In the genomic region with DNA sequence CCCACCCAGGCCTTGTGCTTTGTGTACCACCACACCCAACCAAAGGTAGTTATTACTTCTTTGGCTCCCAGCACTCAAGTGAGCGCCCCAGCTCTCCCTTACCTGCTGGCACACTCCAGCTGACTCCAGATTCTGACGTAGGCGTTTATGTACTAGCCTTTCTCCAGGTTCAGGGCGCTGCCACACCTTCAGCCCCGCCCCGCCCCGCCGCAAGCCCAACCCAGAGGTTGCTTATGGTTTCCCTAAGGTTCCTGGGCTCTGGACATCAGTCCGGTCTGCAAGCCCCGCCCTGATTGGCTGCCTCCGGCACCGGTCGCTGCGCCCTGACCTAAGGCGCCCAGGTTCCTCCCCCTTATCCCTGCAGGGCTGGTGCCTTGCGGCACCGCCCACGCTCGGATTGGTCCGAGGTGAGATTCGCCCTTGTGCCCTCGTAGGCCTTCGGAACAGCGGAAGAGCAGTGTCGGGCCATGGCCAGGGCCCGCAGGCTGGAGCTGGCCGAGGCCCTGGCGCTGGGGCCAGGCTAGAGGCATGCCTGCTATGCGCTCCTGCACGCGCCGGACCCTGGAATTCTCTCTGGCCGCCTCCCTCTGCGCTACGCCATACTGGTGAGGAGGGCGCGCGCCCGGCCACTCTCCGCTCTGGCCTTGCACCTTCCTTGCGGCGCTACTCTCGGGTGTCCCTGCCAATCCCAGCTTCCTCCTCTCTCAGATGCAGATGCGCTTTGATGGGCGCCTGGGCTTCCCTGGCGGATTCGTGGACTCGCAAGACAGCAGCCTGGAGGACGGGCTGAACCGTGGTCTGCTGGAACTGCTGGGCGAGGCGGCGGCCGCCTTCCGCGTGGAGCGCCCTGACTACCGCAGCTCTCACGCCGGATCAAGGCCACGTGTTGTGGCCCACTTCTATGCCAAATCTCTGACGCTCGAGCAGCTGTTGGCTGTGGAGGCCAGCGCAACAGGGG, we compare ENCODE assay signal across 8 cellular contexts. TPM values are rescaled to one million over a fixed set of nuclear protein-coding genes. Genes with fewer than 3 reads are reported as not detected.
DNase-seq lines count a peak whose midpoint lies in the region; ATAC-seq lines count a peak whose summit lies in the region.

No MANE protein-coding gene starts in this region.

- H3K4me3 ChIP-seq in esophagus (ENCODE audit: low read depth in 1 of 2, low read length in 2 of 2) (peak overlapping the region; percentile 48 to 51), mononuclear cell (ENCODE audit: low read length) (peak overlapping the region; percentile 43)

- H3K4me1 Mint-ChIP-seq in T-helper 17 cell: peaks cover 8% of the 10 kb centered on the region

- peak overlapping the region; percentile 73 for H3K4me3 Mint-ChIP-seq in T-helper 17 cell

- H3K9me3 ChIP-seq in T-helper 17 cell (ENCODE audit: control insufficient read depth, low read length, poor library complexity, severe bottlenecking) (no peaks in the 10 kb centered on the region), esophagus (ENCODE audit: control insufficient read depth in 2 of 2, insufficient read depth in 1 of 2, low read depth in 1 of 2, low read length in 1 of 2) (no peaks in the 10 kb centered on the region), mononuclear cell (ENCODE audit: low read depth, low read length) (no peaks in the 10 kb centered on the region)

- H3K27me3 Mint-ChIP-seq in T-helper 17 cell: peaks cover 28% of the 10 kb centered on the region

- H3K4me1 ChIP-seq in esophagus (ENCODE audit: control insufficient read depth in 2 of 2, insufficient read depth in 2 of 2, low read length in 1 of 2) (peaks cover 0 to 8% of the 10 kb centered on the region in 2 donors), mononuclear cell (ENCODE audit: insufficient read depth, low read length) (peaks cover 21% of the 10 kb centered on the region)

- peak overlapping the region; percentile 37 for H3K27ac Mint-ChIP-seq in T-helper 17 cell

- H3K27me3 ChIP-seq in esophagus (ENCODE audit: control insufficient read depth in 1 of 2, insufficient read depth in 2 of 2, low read length in 2 of 2) (no peaks in the 10 kb centered on the region), mononuclear cell (ENCODE audit: insufficient read depth, low read length) (peaks cover 22% of the 10 kb centered on the region)

- H3K36me3 ChIP-seq in esophagus (ENCODE audit: control insufficient read depth in 2 of 2, insufficient read depth in 2 of 2, low read length in 1 of 2): no peaks in the 10 kb centered on the region

- ATAC-seq in HG03064 (IDR thresholded peaks at IDR 0.05; ENCODE audit: low read depth, unreplicated experiment): peak; percentile 97
- ATAC-seq in T-helper 17 cell: peak; percentile 73

- peak overlapping the region; percentile 24 to 40 for H3K27ac ChIP-seq in esophagus (ENCODE audit: low read depth in 2 of 2, low read length in 1 of 2)

- peak; percentile 15 for DNase-seq in activated T-cell treated with anti-CD3 and anti-CD28 coated beads for 48 hours (ENCODE audit: low read depth)
- DNase-seq in activated T-cell treated with anti-CD3 and anti-CD28 coated beads, Interleukin-2, amount 50 U/mL, for 1 hour: no peak
- DNase-seq in T-helper 17 cell: no peak
- DNase-seq in ureter (ENCODE audit: low spot score): peak; percentile 93
- no peak for DNase-seq in NCI-H524 treated with DMSO at 0.1 percent for 48 hours (lab: John Stamatoyannopoulos, UW)

- H3K36me3 Mint-ChIP-seq in T-helper 17 cell (ENCODE audit: low read depth): peaks cover 2% of the 10 kb centered on the region

- WGBS in esophagus, 2 donors: 6 to 9% methylated on average over 59 to 64 of the region's 64 CpGs

RNA-seq across cellular contexts. Expression of gene NUDT16, which starts 19.8 kb away (rescaled TPM):
- total RNA-seq in T-helper 17 cell (1 to 10 TPM; 6.1 to 6.7 TPM), mononuclear cell (3.9 TPM), ureter (30.0 TPM)
- polyA plus RNA-seq in esophagus: 1 to 10 TPM; 6.8 to 7.7 TPM

Comparison
In these comparisons a context has a peak if more than half of its experiments do, and no peak if none do; other contexts are left out.
1. DNase-seq: peak in activated T-cell treated with anti-CD3 and anti-CD28 coated beads for 48 hours (single experiment) and ureter (single experiment); none in activated T-cell treated with anti-CD3 and anti-CD28 coated beads, Interleukin-2, amount 50 U/mL, for 1 hour (single experiment), T-helper 17 cell (0 of 3) and NCI-H524 treated with DMSO at 0.1 percent for 48 hours (single experiment).